ENCODE assay signal across 36 cellular contexts in the genomic region with DNA sequence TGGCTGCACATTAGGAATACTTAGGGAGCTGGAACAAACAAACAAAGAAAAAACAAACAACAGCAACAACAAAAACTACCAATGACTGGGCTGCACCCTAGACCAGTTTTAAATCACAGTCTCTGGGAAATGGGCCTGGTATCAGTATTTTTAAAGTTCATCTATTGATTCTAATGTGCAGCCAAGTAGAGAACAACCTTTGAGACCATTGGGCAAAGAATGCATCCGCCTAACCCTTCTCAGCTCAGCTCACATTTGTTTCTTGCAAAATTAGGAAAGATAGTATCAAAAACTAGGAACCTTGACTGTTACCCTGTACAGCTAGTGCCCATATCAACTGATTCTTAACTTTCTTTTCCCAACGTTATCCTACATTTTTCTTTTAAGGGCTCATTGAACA. TPM values are rescaled to one million over a fixed set of nuclear protein-coding genes. Genes with fewer than 3 reads are reported as not detected.
"Had no signal": no experiment of that assay in that cellular context is flagged by ENCODE, and none has a peak within 500 bp of the region (broad histone marks: within the 10 kb centered on the region; RNA-seq: fewer than 3 reads in every experiment).

No MANE protein-coding gene starts in this region.

- H3K27me3 ChIP-seq: adrenal gland, ascending aorta had no signal

- ATAC-seq: activated CD8-positive, alpha-beta T cell treated with anti-CD3 and anti-CD28 coated beads for 36 hours; activated T-cell treated with anti-CD3 and anti-CD28 coated beads, Interleukin-2, amount 50 U/mL, for 4 hours; activated T-cell treated with anti-CD3 and anti-CD28 coated beads, Interleukin-2, amount 50 U/mL, for 72 hours had no signal

- H3K9me3 ChIP-seq: adrenal gland, ascending aorta had no signal

- H3K36me3 ChIP-seq: adrenal gland, ascending aorta, cardiac muscle cell had no signal

- H3K27ac Mint-ChIP-seq: activated B cell treated with CpG ODN at 0.5 μM for 24 hours; activated CD4-positive, alpha-beta memory T cell treated with anti-CD3 and anti-CD28 coated beads for 36 hours; activated CD4-positive, alpha-beta T cell treated with anti-CD3 and anti-CD28 coated beads, Interleukin-2, amount 10 ng/mL, durations not matched to agents 24 days and 14 days; activated CD8-positive, alpha-beta T cell treated with anti-CD3 and anti-CD28 coated beads for 36 hours; activated naive CD4-positive, alpha-beta T cell treated with anti-CD3 and anti-CD28 coated beads, Interleukin-2, amount 10 ng/mL, durations not matched to agents 7 days and 5 days; activated naive CD4-positive, alpha-beta T cell treated with anti-CD3 and anti-CD28 coated beads, Interleukin-2, amount 50 U/mL, for 24 hours; activated naive CD8-positive, alpha-beta T cell treated with anti-CD3 and anti-CD28 coated beads for 36 hours; activated T-cell treated with anti-CD3 and anti-CD28 coated beads, Interleukin-2, amount 50 U/mL, for 72 hours; activated T-helper 1 cell treated with anti-CD3 and anti-CD28 coated beads, Interleukin-12 subunit alpha, Interleukin-12 subunit beta, Interleukin-2, Interleukin-4 antibody, amounts not matched to agents 30 ng/mL and 10 ng/mL and 1 ng/mL, durations not matched to agents 14 hours and 24 hours and 36 hours; activated T-helper 2 cell treated with anti-CD3 and anti-CD28 coated beads, Interferon-gamma antibody, Interleukin-2, Interleukin-4, amounts not matched to agents 10 μg/mL and 5 μg/mL and 100 μg/mL, durations not matched to agents 14 hours and 24 hours and 36 hours; brain; T-helper 1 cell treated with Interleukin-12 subunit alpha and Interleukin-12 subunit beta and Interleukin-4 antibody, amounts not matched to agents 30 μg/mL and 1 μg/mL, for 36 hours; T-helper 2 cell treated with Interferon-gamma antibody and Interleukin-4, amounts not matched to agents 5 μg/mL and 100 μg/mL, for 36 hours had no signal

- H3K27ac ChIP-seq: adrenal gland, ascending aorta, cardiac muscle cell, VCaP had no signal

- DNase-seq: activated B cell treated with CpG ODN at 0.5 μM for 24 hours; activated CD4-positive, alpha-beta memory T cell treated with anti-CD3 and anti-CD28 coated beads for 36 hours; activated CD4-positive, alpha-beta T cell treated with anti-CD3 and anti-CD28 coated beads for 4 hours; activated CD4-positive, alpha-beta T cell treated with anti-CD3 and anti-CD28 coated beads, Interleukin-2, amount 10 ng/mL, durations not matched to agents 24 days and 14 days; activated CD4-positive, alpha-beta T cell treated with anti-CD3 and anti-CD28 coated beads, Interleukin-2, amount 50 U/mL, for 1 hour; activated CD4-positive, alpha-beta T cell treated with anti-CD3 and anti-CD28 coated beads, Interleukin-2, amount 50 U/mL, for 4 hours; activated CD4-positive, CD25-positive, alpha-beta regulatory T cell treated with anti-CD3 and anti-CD28 coated beads, Interleukin-2, amount 50 U/mL, for 72 hours; activated CD8-positive, alpha-beta memory T cell treated with anti-CD3 and anti-CD28 coated beads, Interleukin-2, amount 50 U/mL, for 4 hours; activated CD8-positive, alpha-beta T cell treated with anti-CD3 and anti-CD28 coated beads for 36 hours; activated effector memory CD4-positive, alpha-beta T cell treated with Interleukin-2 at 50 U/mL for 16 hours; activated gamma-delta T cell; activated naive CD4-positive, alpha-beta T cell treated with anti-CD3 and anti-CD28 coated beads, Interleukin-2, amount 10 ng/mL, durations not matched to agents 7 days and 5 days; activated naive CD4-positive, alpha-beta T cell treated with Interleukin-2 at 50 U/mL for 16 hours; activated naive CD8-positive, alpha-beta T cell treated with anti-CD3 and anti-CD28 coated beads for 36 hours; activated T-cell treated with anti-CD3 and anti-CD28 coated beads for 4 hours; activated T-cell treated with anti-CD3 and anti-CD28 coated beads, Interleukin-2, amount 50 U/mL, for 1 hour; activated T-cell treated with anti-CD3 and anti-CD28 coated beads, Interleukin-2, amount 50 U/mL, for 4 hours; activated T-cell treated with anti-CD3 and anti-CD28 coated beads, Interleukin-2, amount 50 U/mL, for 72 hours; adrenal gland; amniotic stem cell; central memory CD4-positive, alpha-beta T cell; SW 1271; T-helper 1 cell; T-helper 2 cell; T-helper 9 cell had no signal

- H3K36me3 Mint-ChIP-seq: activated CD4-positive, alpha-beta memory T cell treated with anti-CD3 and anti-CD28 coated beads for 36 hours; activated naive CD4-positive, alpha-beta T cell treated with anti-CD3 and anti-CD28 coated beads, Interleukin-2, amount 10 ng/mL, durations not matched to agents 7 days and 5 days; activated naive CD4-positive, alpha-beta T cell treated with anti-CD3 and anti-CD28 coated beads, Interleukin-2, amount 50 U/mL, for 24 hours; activated naive CD8-positive, alpha-beta T cell treated with anti-CD3 and anti-CD28 coated beads for 36 hours; brain had no signal

- H3K9me3 Mint-ChIP-seq: activated B cell treated with CpG ODN at 0.5 μM for 24 hours; activated CD4-positive, alpha-beta memory T cell treated with anti-CD3 and anti-CD28 coated beads for 36 hours; activated CD4-positive, alpha-beta T cell treated with anti-CD3 and anti-CD28 coated beads, Interleukin-2, amount 10 ng/mL, durations not matched to agents 24 days and 14 days; activated CD8-positive, alpha-beta T cell treated with anti-CD3 and anti-CD28 coated beads for 36 hours; activated naive CD4-positive, alpha-beta T cell treated with anti-CD3 and anti-CD28 coated beads, Interleukin-2, amount 10 ng/mL, durations not matched to agents 7 days and 5 days; activated naive CD4-positive, alpha-beta T cell treated with anti-CD3 and anti-CD28 coated beads, Interleukin-2, amount 50 U/mL, for 24 hours; activated naive CD8-positive, alpha-beta T cell treated with anti-CD3 and anti-CD28 coated beads for 36 hours; activated T-cell treated with anti-CD3 and anti-CD28 coated beads, Interleukin-2, amount 50 U/mL, for 4 hours; activated T-cell treated with anti-CD3 and anti-CD28 coated beads, Interleukin-2, amount 50 U/mL, for 72 hours; activated T-helper 1 cell treated with anti-CD3 and anti-CD28 coated beads, Interleukin-12 subunit alpha, Interleukin-12 subunit beta, Interleukin-2, Interleukin-4 antibody, amounts not matched to agents 30 ng/mL and 10 ng/mL and 1 ng/mL, durations not matched to agents 14 hours and 24 hours and 36 hours; activated T-helper 2 cell treated with anti-CD3 and anti-CD28 coated beads, Interferon-gamma antibody, Interleukin-2, Interleukin-4, amounts not matched to agents 10 μg/mL and 5 μg/mL and 100 μg/mL, durations not matched to agents 14 hours and 24 hours and 36 hours; brain; T-helper 1 cell treated with Interleukin-12 subunit alpha and Interleukin-12 subunit beta and Interleukin-4 antibody, amounts not matched to agents 30 μg/mL and 1 μg/mL, for 36 hours; T-helper 2 cell treated with Interferon-gamma antibody and Interleukin-4, amounts not matched to agents 5 μg/mL and 100 μg/mL, for 36 hours had no signal

- H3K4me3 ChIP-seq: adrenal gland, ascending aorta, cardiac muscle cell had no signal

RNA-seq across cellular contexts. Expression of gene SYT9, which starts 5.2 kb away (rescaled TPM):
- total RNA-seq: activated B cell treated with CpG ODN at 0.5 μM for 24 hours; activated CD4-positive, alpha-beta memory T cell treated with anti-CD3 and anti-CD28 coated beads for 36 hours; activated CD4-positive, alpha-beta T cell treated with anti-CD3 and anti-CD28 coated beads, Interleukin-2, amount 10 ng/mL, durations not matched to agents 24 days and 14 days; activated CD8-positive, alpha-beta memory T cell treated with anti-CD3 and anti-CD28 coated beads for 36 hours; activated CD8-positive, alpha-beta T cell treated with anti-CD3 and anti-CD28 coated beads for 36 hours; activated naive CD8-positive, alpha-beta T cell treated with anti-CD3 and anti-CD28 coated beads for 36 hours; activated T-cell treated with anti-CD3 and anti-CD28 coated beads, Interleukin-2, amount 50 U/mL, for 4 hours; activated T-cell treated with anti-CD3 and anti-CD28 coated beads, Interleukin-2, amount 50 U/mL, for 72 hours; activated T-helper 1 cell treated with anti-CD3 and anti-CD28 coated beads, Interleukin-12 subunit alpha, Interleukin-12 subunit beta, Interleukin-2, Interleukin-4 antibody, amounts not matched to agents 30 ng/mL and 10 ng/mL and 1 ng/mL, durations not matched to agents 14 hours and 24 hours and 36 hours; activated T-helper 2 cell treated with anti-CD3 and anti-CD28 coated beads, Interferon-gamma antibody, Interleukin-2, Interleukin-4, amounts not matched to agents 10 μg/mL and 5 μg/mL and 100 μg/mL, durations not matched to agents 14 hours and 24 hours and 36 hours; bronchial epithelial cell had no signal
